13 cellular contexts compared by ENCODE assay signal in the genomic region with DNA sequence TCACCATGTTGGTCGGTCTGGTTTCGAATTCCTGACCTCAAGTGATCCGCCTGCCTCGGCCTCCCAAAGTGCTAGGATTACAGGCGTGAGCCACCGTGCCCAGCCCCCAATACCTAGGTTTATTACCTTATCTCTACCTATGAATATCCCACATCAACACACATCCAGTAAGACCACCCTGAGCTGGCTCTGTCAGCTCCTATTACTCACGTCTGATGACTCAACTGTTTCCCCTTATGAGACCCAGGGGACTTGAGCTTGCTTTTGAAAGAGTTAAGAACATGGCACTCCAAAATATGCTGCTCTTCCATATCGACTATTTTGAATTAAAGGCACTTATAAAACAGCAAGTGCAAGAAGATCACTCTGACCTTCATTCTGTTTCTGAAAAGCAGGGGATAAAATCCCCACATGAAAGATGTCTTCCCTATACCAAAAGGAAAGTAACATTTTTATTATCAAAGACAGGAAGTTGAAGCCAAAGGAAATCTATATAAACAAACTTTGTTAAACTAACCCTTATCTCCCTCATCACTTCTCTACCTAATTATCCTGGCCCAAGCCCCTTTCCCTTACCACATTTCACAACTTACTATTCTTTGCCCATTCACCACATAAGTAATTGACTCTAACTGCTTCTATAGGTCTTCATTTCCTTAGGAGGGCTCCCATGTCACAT. TPM values are rescaled to one million over a fixed set of nuclear protein-coding genes. Genes with fewer than 3 reads are reported as not detected.
DNase-seq lines count a peak whose midpoint lies in the region; ATAC-seq lines count a peak whose summit lies in the region.
"Had no signal": no experiment of that assay in that cellular context is flagged by ENCODE, and none has a peak within 500 bp of the region (broad histone marks: within the 10 kb centered on the region; RNA-seq: fewer than 3 reads in every experiment).

No MANE protein-coding gene starts in this region.

- peaks cover 2% of the 10 kb centered on the region for H3K36me3 Mint-ChIP-seq in T-helper 1 cell treated with Interleukin-12 subunit alpha and Interleukin-12 subunit beta and Interleukin-4 antibody, amounts not matched to agents 30 μg/mL and 1 μg/mL, for 36 hours (ENCODE audit: low read depth)
- no peaks in the 10 kb centered on the region for H3K36me3 Mint-ChIP-seq in activated T-helper 17 cell treated with anti-CD3 and anti-CD28 coated beads, Interleukin-2, amount 50 U/mL, for 72 hours (ENCODE audit: low read depth)
- peaks cover 0 to 5% (median 0%) of the 10 kb centered on the region in 5 donors for H3K36me3 Mint-ChIP-seq in naive thymus-derived CD4-positive, alpha-beta T cell
- H3K36me3 Mint-ChIP-seq: neural progenitor cell had no signal

- peaks cover 44% of the 10 kb centered on the region for H3K4me1 Mint-ChIP-seq in T-helper 1 cell treated with Interleukin-12 subunit alpha and Interleukin-12 subunit beta and Interleukin-4 antibody, amounts not matched to agents 30 μg/mL and 1 μg/mL, for 36 hours (ENCODE audit: low read depth)
- peaks cover 23% of the 10 kb centered on the region for H3K4me1 Mint-ChIP-seq in activated T-helper 17 cell treated with anti-CD3 and anti-CD28 coated beads, Interleukin-2, amount 50 U/mL, for 72 hours
- H3K4me1 Mint-ChIP-seq in naive thymus-derived CD4-positive, alpha-beta T cell: peaks cover 11 to 48% (median 33%) of the 10 kb centered on the region in 7 donors

- intact Hi-C loops in naive thymus-derived CD4-positive, alpha-beta T cell (cut with micrococcal nuclease): no loop called here
- intact Hi-C loops in sciatic nerve (cut with DNase I): no loop called here

- no peaks in the 10 kb centered on the region for H3K27me3 ChIP-seq in naive thymus-derived CD4-positive, alpha-beta T cell (ENCODE audit: control insufficient read depth in 2 of 2, insufficient read depth in 2 of 2, low read length in 2 of 2)
- H3K27me3 ChIP-seq: neural progenitor cell, vagina had no signal

- peak overlapping the region; percentile 18 for H3K27ac ChIP-seq in naive thymus-derived CD4-positive, alpha-beta T cell (ENCODE audit: low read depth, low read length)
- H3K27ac ChIP-seq: neural progenitor cell, vagina had no signal

- peak overlapping the region; percentile 8 for H3K27ac Mint-ChIP-seq in T-helper 1 cell treated with Interleukin-12 subunit alpha and Interleukin-12 subunit beta and Interleukin-4 antibody, amounts not matched to agents 30 μg/mL and 1 μg/mL, for 36 hours
- H3K27ac Mint-ChIP-seq in activated T-helper 17 cell treated with anti-CD3 and anti-CD28 coated beads, Interleukin-2, amount 50 U/mL, for 72 hours: peak overlapping the region; percentile 65
- H3K27ac Mint-ChIP-seq in naive thymus-derived CD4-positive, alpha-beta T cell: peak overlapping the region; percentile 1 to 78 (median 29)
- H3K27ac Mint-ChIP-seq: neural progenitor cell had no signal

- H3K4me1 ChIP-seq in naive thymus-derived CD4-positive, alpha-beta T cell (ENCODE audit: control insufficient read depth in 2 of 2, insufficient read depth in 2 of 2, low read length in 2 of 2): peaks cover 4 to 16% of the 10 kb centered on the region in 2 donors

- no peak overlapping the region for H3K4me3 ChIP-seq in naive thymus-derived CD4-positive, alpha-beta T cell (ENCODE audit: low read length)
- H3K4me3 ChIP-seq: neural progenitor cell, vagina had no signal

- peaks cover 5% of the 10 kb centered on the region for H3K9me3 Mint-ChIP-seq in T-helper 1 cell treated with Interleukin-12 subunit alpha and Interleukin-12 subunit beta and Interleukin-4 antibody, amounts not matched to agents 30 μg/mL and 1 μg/mL, for 36 hours
- H3K9me3 Mint-ChIP-seq in activated T-helper 17 cell treated with anti-CD3 and anti-CD28 coated beads, Interleukin-2, amount 50 U/mL, for 72 hours: no peaks in the 10 kb centered on the region
- peaks cover 0 to 4% (median 0%) of the 10 kb centered on the region in 11 donors for H3K9me3 Mint-ChIP-seq in naive thymus-derived CD4-positive, alpha-beta T cell
- H3K9me3 Mint-ChIP-seq: neural progenitor cell had no signal

- H3K9me3 ChIP-seq in naive thymus-derived CD4-positive, alpha-beta T cell (ENCODE audit: control insufficient read depth in 2 of 3, low read length in 3 of 3): no peaks in the 10 kb centered on the region
- H3K9me3 ChIP-seq: vagina had no signal

- H3K36me3 ChIP-seq in naive thymus-derived CD4-positive, alpha-beta T cell (ENCODE audit: control insufficient read depth in 2 of 3, insufficient read depth in 3 of 3, low read length in 3 of 3): no peaks in the 10 kb centered on the region
- H3K36me3 ChIP-seq: neural progenitor cell, vagina had no signal

- no peak overlapping the region for H3K4me3 Mint-ChIP-seq in T-helper 1 cell treated with Interleukin-12 subunit alpha and Interleukin-12 subunit beta and Interleukin-4 antibody, amounts not matched to agents 30 μg/mL and 1 μg/mL, for 36 hours
- peak overlapping the region; percentile 8 for H3K4me3 Mint-ChIP-seq in activated T-helper 17 cell treated with anti-CD3 and anti-CD28 coated beads, Interleukin-2, amount 50 U/mL, for 72 hours
- peak overlapping the region in 7 of 10 donors; percentile 0 to 69 (median 3) for H3K4me3 Mint-ChIP-seq in naive thymus-derived CD4-positive, alpha-beta T cell
- H3K4me3 Mint-ChIP-seq: neural progenitor cell had no signal

- ATAC-seq in activated T-helper 17 cell treated with anti-CD3 and anti-CD28 coated beads, Interleukin-2, amount 50 U/mL, for 72 hours (replicated peaks): peak; percentile 31
- ATAC-seq in naive thymus-derived CD4-positive, alpha-beta T cell: no peak
- ATAC-seq in sciatic nerve (no peak), GM19395 (IDR thresholded peaks at IDR 0.05; ENCODE audit: unreplicated experiment) (no peak)

- H3K27me3 Mint-ChIP-seq in T-helper 1 cell treated with Interleukin-12 subunit alpha and Interleukin-12 subunit beta and Interleukin-4 antibody, amounts not matched to agents 30 μg/mL and 1 μg/mL, for 36 hours (ENCODE audit: low read depth): no peaks in the 10 kb centered on the region
- no peaks in the 10 kb centered on the region for H3K27me3 Mint-ChIP-seq in activated T-helper 17 cell treated with anti-CD3 and anti-CD28 coated beads, Interleukin-2, amount 50 U/mL, for 72 hours
- no peaks in the 10 kb centered on the region for H3K27me3 Mint-ChIP-seq in naive thymus-derived CD4-positive, alpha-beta T cell

- CTCF ChIA-PET in naive thymus-derived CD4-positive, alpha-beta T cell (lab: Charles Lee): no interaction called here

- POLR2A ChIA-PET in naive thymus-derived CD4-positive, alpha-beta T cell (lab: Charles Lee): interaction anchor here (0.6 to 0.7 kb wide), 2 partner anchors 296 to 348 kb away, joined by 3 read pairs; no protein-coding TSS in a partner anchor

- DNase-seq in T-helper 1 cell: no peak
- peak; percentile 4 to 22 for DNase-seq in Kasumi-1 (lab: John Stamatoyannopoulos, UW)
- no peak for DNase-seq in naive thymus-derived CD4-positive, alpha-beta T cell
- DNase-seq in sciatic nerve (ENCODE audit: low spot score): no peak
- no peak for DNase-seq in medulla oblongata (ENCODE audit: extremely low spot score)
- DNase-seq: activated CD4-positive, alpha-beta T cell treated with anti-CD3 and anti-CD28 coated beads for 1 hour; cortex of kidney; NCI-H526 had no signal

RNA-seq across cellular contexts. Expression of a gene that starts 41.3 kb away (rescaled TPM):
- total RNA-seq in activated T-helper 17 cell treated with anti-CD3 and anti-CD28 coated beads, Interleukin-2, amount 50 U/mL, for 72 hours: 10 to 100 TPM; 42.9 to 47.6 TPM
- total RNA-seq in naive thymus-derived CD4-positive, alpha-beta T cell: 10 to 100 TPM; 44.5 to 56.9 (median 46.6) TPM
- polyA plus RNA-seq in naive thymus-derived CD4-positive, alpha-beta T cell: 10 to 100 TPM; 45.6 to 63.2 TPM
- total RNA-seq in sciatic nerve: 105 TPM

RNA-seq across cellular contexts. Expression of a gene that starts 56.5 kb away (rescaled TPM):
- total RNA-seq in activated T-helper 17 cell treated with anti-CD3 and anti-CD28 coated beads, Interleukin-2, amount 50 U/mL, for 72 hours: 10 to 100 TPM; 54.2 to 65.4 TPM
- total RNA-seq in naive thymus-derived CD4-positive, alpha-beta T cell: 10 to 100 TPM; 44.8 to 79.9 (median 53.5) TPM
- 10 to 100 TPM; 32.3 to 37.2 TPM for polyA plus RNA-seq in naive thymus-derived CD4-positive, alpha-beta T cell
- 119 TPM for total RNA-seq in sciatic nerve

Comparison
In these comparisons a context has a peak if more than half of its experiments do, and no peak if none do; other contexts are left out.
1. H3K27ac Mint-ChIP-seq: peak in every context shown above with its lines; median percentile 65 in activated T-helper 17 cell treated with anti-CD3 and anti-CD28 coated beads, Interleukin-2, amount 50 U/mL, for 72 hours; 29 in naive thymus-derived CD4-positive, alpha-beta T cell; 8 in T-helper 1 cell treated with Interleukin-12 subunit alpha and Interleukin-12 subunit beta and Interleukin-4 antibody, amounts not matched to agents 30 μg/mL and 1 μg/mL, for 36 hours.
2. DNase-seq: peak in Kasumi-1 (2 of 2); none in T-helper 1 cell (0 of 5), naive thymus-derived CD4-positive, alpha-beta T cell (0 of 9), sciatic nerve (single experiment) and medulla oblongata (single experiment).